8 cellular contexts compared by ENCODE assay signal in the genomic region with DNA sequence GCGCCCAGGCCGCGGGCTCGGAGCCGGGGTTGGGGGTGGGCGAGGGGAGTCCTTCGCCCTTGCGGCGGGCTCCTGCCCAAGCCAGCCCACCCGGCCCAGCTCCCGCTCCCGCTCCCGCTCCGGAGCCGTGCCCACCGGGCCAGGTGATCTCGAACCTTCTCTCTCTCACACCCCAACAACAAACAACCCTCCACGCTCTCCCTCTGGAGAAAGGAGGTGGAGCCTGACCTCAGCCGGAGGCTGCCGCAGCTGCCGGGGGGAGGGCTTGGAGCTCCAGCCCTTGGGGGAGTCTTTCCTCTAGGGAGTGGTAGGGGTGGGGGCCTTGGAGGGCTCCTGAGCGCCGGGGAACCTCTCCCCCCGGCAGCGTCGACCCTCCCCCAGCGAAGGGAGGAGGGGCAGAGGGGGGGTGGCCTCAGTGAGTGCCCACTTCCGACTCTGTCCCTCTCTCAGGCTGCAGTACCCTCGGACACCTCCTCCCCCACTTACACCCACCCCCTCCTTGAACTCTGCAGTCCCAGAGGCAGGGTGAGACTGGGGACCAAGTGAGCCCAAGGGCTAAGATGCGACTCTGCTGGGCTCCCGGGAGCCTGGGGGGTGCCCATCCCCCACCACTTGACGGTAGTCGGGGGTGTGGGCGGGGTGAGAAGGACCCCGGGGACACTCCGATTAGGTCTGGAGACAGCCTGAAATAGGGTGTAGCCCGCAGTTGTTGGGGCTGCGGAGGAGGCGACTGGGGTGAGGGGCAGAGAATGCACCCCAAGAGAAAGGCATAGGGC. TPM values are rescaled to one million over a fixed set of nuclear protein-coding genes. Genes with fewer than 3 reads are reported as not detected.
DNase-seq lines count a peak whose midpoint lies in the region; ATAC-seq and TF ChIP-seq lines count a peak whose summit lies in the region.

No MANE protein-coding gene starts in this region.

- H3K4me3 ChIP-seq in kidney epithelial cell (ENCODE audit: low read depth, low read length) (peak overlapping the region; percentile 28), tibial nerve (peak overlapping the region; percentile 17 to 41 (median 34))

- peak; percentile 27 for DNase-seq in activated naive CD4-positive, alpha-beta T cell treated with anti-CD3 and anti-CD28 coated beads for 36 hours
- no peak for DNase-seq in activated naive CD4-positive, alpha-beta T cell (lab: John Stamatoyannopoulos, UW)
- no peak for DNase-seq in activated naive CD8-positive, alpha-beta T cell treated with anti-CD3 and anti-CD28 coated beads for 36 hours
- no peak for DNase-seq in kidney epithelial cell (ENCODE audit: low read depth)
- DNase-seq in tibial nerve (ENCODE audit: low spot score in 2 of 2): no peak
- no peak for DNase-seq in dermis blood vessel endothelial cell
- no peak for DNase-seq in NCI-H2196 treated with DMSO at 0.1 percent for 48 hours (lab: John Stamatoyannopoulos, UW; ENCODE audit: unreplicated experiment)

- H3K4me1 ChIP-seq in tibial nerve: peaks cover 0 to 42% (median 24%) of the 10 kb centered on the region in 4 donors

- no peak for TF ChIP-seq EP300 in tibial nerve (IDR thresholded peaks at IDR 0.05)

- H3K27ac Mint-ChIP-seq in activated naive CD4-positive, alpha-beta T cell treated with anti-CD3 and anti-CD28 coated beads for 36 hours: no peak overlapping the region
- no peak overlapping the region for H3K27ac Mint-ChIP-seq in activated naive CD8-positive, alpha-beta T cell treated with anti-CD3 and anti-CD28 coated beads for 36 hours

- TF ChIP-seq CTCF in kidney epithelial cell (IDR thresholded peaks at IDR 0.05; ENCODE audit: insufficient read depth, low read length, poor library complexity, severe bottlenecking): no peak
- no peak for TF ChIP-seq CTCF in tibial nerve (IDR thresholded peaks at IDR 0.05)

- no peaks in the 10 kb centered on the region for H3K9me3 Mint-ChIP-seq in activated naive CD4-positive, alpha-beta T cell treated with anti-CD3 and anti-CD28 coated beads for 36 hours
- H3K9me3 Mint-ChIP-seq in activated naive CD8-positive, alpha-beta T cell treated with anti-CD3 and anti-CD28 coated beads for 36 hours: no peaks in the 10 kb centered on the region

- H3K4me1 Mint-ChIP-seq in activated naive CD4-positive, alpha-beta T cell treated with anti-CD3 and anti-CD28 coated beads for 36 hours (ENCODE audit: low read depth): peaks cover 31% of the 10 kb centered on the region
- H3K4me1 Mint-ChIP-seq in activated naive CD8-positive, alpha-beta T cell treated with anti-CD3 and anti-CD28 coated beads for 36 hours: peaks cover 17% of the 10 kb centered on the region

- CTCF ChIA-PET in activated naive CD4-positive, alpha-beta T cell treated with anti-CD3 and anti-CD28 coated beads for 36 hours (lab: Charles Lee): interaction anchor here (1.0 kb wide), 1 partner anchor 10 kb away, joined by 3 read pairs; no protein-coding TSS in a partner anchor

- no peak overlapping the region for H3K27ac ChIP-seq in tibial nerve

- ATAC-seq in GM18861 (IDR thresholded peaks at IDR 0.05; ENCODE audit: unreplicated experiment): no peak

- no peaks in the 10 kb centered on the region for H3K36me3 Mint-ChIP-seq in activated naive CD4-positive, alpha-beta T cell treated with anti-CD3 and anti-CD28 coated beads for 36 hours (ENCODE audit: low read depth)
- H3K36me3 Mint-ChIP-seq in activated naive CD8-positive, alpha-beta T cell treated with anti-CD3 and anti-CD28 coated beads for 36 hours: no peaks in the 10 kb centered on the region

- no peaks in the 10 kb centered on the region for H3K9me3 ChIP-seq in tibial nerve

- whole genome bisulfite sequencing in tibial nerve, 2 donors: 0 to 4% methylated on average over 20 to 25 of the region's 39 CpGs

- peak overlapping the region; percentile 46 for H3K4me3 Mint-ChIP-seq in activated naive CD4-positive, alpha-beta T cell treated with anti-CD3 and anti-CD28 coated beads for 36 hours
- peak overlapping the region; percentile 63 for H3K4me3 Mint-ChIP-seq in activated naive CD8-positive, alpha-beta T cell treated with anti-CD3 and anti-CD28 coated beads for 36 hours

- H3K27me3 ChIP-seq in kidney epithelial cell (ENCODE audit: control insufficient read depth, insufficient read depth, low read length): peaks cover 62% of the 10 kb centered on the region
- H3K27me3 ChIP-seq in tibial nerve: peaks cover 0 to 27% of the 10 kb centered on the region in 2 donors

- H3K36me3 ChIP-seq in kidney epithelial cell (ENCODE audit: control insufficient read depth, insufficient read depth, low read length) (no peaks in the 10 kb centered on the region), tibial nerve (peaks cover 0 to 5% (median 0%) of the 10 kb centered on the region in 3 donors)

- no peak for TF ChIP-seq POLR2A in tibial nerve (IDR thresholded peaks at IDR 0.05)

- H3K27me3 Mint-ChIP-seq in activated naive CD4-positive, alpha-beta T cell treated with anti-CD3 and anti-CD28 coated beads for 36 hours (ENCODE audit: low read depth): peaks cover 40% of the 10 kb centered on the region
- H3K27me3 Mint-ChIP-seq in activated naive CD8-positive, alpha-beta T cell treated with anti-CD3 and anti-CD28 coated beads for 36 hours: peaks cover 50% of the 10 kb centered on the region

- intact Hi-C loops in activated naive CD4-positive, alpha-beta T cell treated with anti-CD3 and anti-CD28 coated beads for 36 hours (cut with micrococcal nuclease): no loop called here

RNA-seq across cellular contexts. Expression of gene BAHD1, which starts 4.4 kb away (rescaled TPM):
- 10 to 100 TPM in 1 of 2 experiments, 1 to 10 TPM in 1; 9.9 to 11.7 TPM for total RNA-seq in activated naive CD4-positive, alpha-beta T cell treated with anti-CD3 and anti-CD28 coated beads for 36 hours
- 10 to 100 TPM; 18.0 to 18.7 TPM for total RNA-seq in activated naive CD8-positive, alpha-beta T cell treated with anti-CD3 and anti-CD28 coated beads for 36 hours
- total RNA-seq in kidney epithelial cell: 15.2 and 15.7 TPM in 2 replicates
- total RNA-seq in tibial nerve: 10 to 100 TPM; 12.3 to 25.5 (median 16.2) TPM
- 9.5 and 12.0 TPM in 2 replicates for total RNA-seq in dermis blood vessel endothelial cell

RNA-seq across cellular contexts. Expression of gene IVD, which starts 30.7 kb away (rescaled TPM):
- 10 to 100 TPM; 33.1 to 34.1 TPM for total RNA-seq in activated naive CD4-positive, alpha-beta T cell treated with anti-CD3 and anti-CD28 coated beads for 36 hours
- total RNA-seq in activated naive CD8-positive, alpha-beta T cell treated with anti-CD3 and anti-CD28 coated beads for 36 hours: 10 to 100 TPM; 64.9 to 68.6 TPM
- 41.1 and 46.8 TPM in 2 replicates for total RNA-seq in kidney epithelial cell
- total RNA-seq in tibial nerve: 10 to 100 TPM; 62.8 to 88.6 (median 76.7) TPM
- total RNA-seq in dermis blood vessel endothelial cell: 45.4 and 64.5 TPM in 2 replicates

RNA-seq across cellular contexts. Expression of gene CHST14, which starts 34.5 kb away (rescaled TPM):
- total RNA-seq in activated naive CD4-positive, alpha-beta T cell treated with anti-CD3 and anti-CD28 coated beads for 36 hours: 1 to 10 TPM; 4.4 to 4.6 TPM
- total RNA-seq in activated naive CD8-positive, alpha-beta T cell treated with anti-CD3 and anti-CD28 coated beads for 36 hours: 1 to 10 TPM; 5.7 to 7.1 TPM
- total RNA-seq in kidney epithelial cell: 24.2 and 25.8 TPM in 2 replicates
- total RNA-seq in tibial nerve: 10 to 100 TPM in 3 of 4 donors, 1 to 10 TPM in 1; 5.7 to 27.8 (median 15.4) TPM
- total RNA-seq in dermis blood vessel endothelial cell: 11.7 and 19.7 TPM in 2 replicates

RNA-seq across cellular contexts. Expression of gene KNSTRN, which starts 53.8 kb away (rescaled TPM):
- 10 to 100 TPM; 60.7 to 62.1 TPM for total RNA-seq in activated naive CD4-positive, alpha-beta T cell treated with anti-CD3 and anti-CD28 coated beads for 36 hours
- 10 to 100 TPM; 54.3 to 56.3 TPM for total RNA-seq in activated naive CD8-positive, alpha-beta T cell treated with anti-CD3 and anti-CD28 coated beads for 36 hours
- total RNA-seq in kidney epithelial cell: 23.2 and 30.0 TPM in 2 replicates
- total RNA-seq in tibial nerve: 1 to 10 TPM; 3.3 to 7.1 (median 4.2) TPM
- total RNA-seq in dermis blood vessel endothelial cell: 36.8 and 61.2 TPM in 2 replicates
